In the genomic region with DNA sequence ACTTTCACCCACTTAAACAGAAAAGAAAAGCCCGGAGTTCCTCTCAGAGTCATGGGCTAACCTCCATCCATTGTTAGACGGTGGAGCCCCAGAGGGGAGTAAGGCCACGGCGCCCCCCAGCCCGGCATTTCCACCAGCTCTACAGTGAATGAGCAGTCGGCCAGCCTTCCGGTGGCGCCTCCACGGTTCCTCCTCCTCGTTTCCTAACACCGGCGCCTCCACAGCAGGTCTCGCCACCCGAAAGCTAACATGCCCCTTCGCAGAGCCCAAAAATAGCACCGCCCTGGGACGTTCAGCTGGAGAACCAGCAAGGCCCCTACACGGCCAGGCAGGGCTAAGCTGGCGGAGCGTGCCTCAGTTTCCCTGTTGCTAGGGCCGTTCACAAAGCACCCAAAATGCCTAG, we compare ENCODE assay signal across 8 cellular contexts. TPM values are rescaled to one million over a fixed set of nuclear protein-coding genes. Genes with fewer than 3 reads are reported as not detected.
A peak's percentile ranks its signal among the peaks of the same experiment; 100 is the strongest.
DNase-seq lines count a peak whose midpoint lies in the region; ATAC-seq and TF ChIP-seq lines count a peak whose summit lies in the region.

No MANE protein-coding gene starts in this region.

- POLR2A ChIA-PET in activated CD8-positive, alpha-beta T cell treated with anti-CD3 and anti-CD28 coated beads for 36 hours (lab: Charles Lee) = interaction anchor here (0.7 to 1.6 kb wide), 5 partner anchors 9 to 38 kb away, joined by 3 to 5 read pairs (median 3); no protein-coding TSS in a partner anchor

- H3K9me3 ChIP-seq in mesenchymal stem cell (ENCODE audit: control insufficient read depth, low read length) = no peaks in the 10 kb centered on the region

- H3K79me1 ChIP-seq in mesenchymal stem cell (replicated peaks; ENCODE audit: low read length, poor library complexity, severe bottlenecking) = peaks cover 26% of the 10 kb centered on the region

- peak overlapping the region; percentile 37 to 98 for H3K23ac ChIP-seq in mesenchymal stem cell (ENCODE audit: low read length in 2 of 2)

- peak overlapping the region; percentile 94 for H3K9ac ChIP-seq in mesenchymal stem cell (ENCODE audit: low read length)

- H3K4me3 Mint-ChIP-seq in activated CD8-positive, alpha-beta T cell treated with anti-CD3 and anti-CD28 coated beads for 36 hours = peak overlapping the region; percentile 91

- WGBS in mesenchymal stem cell = under 1% methylated on average over 21 of the region's 21 CpGs

- H3K4me1 ChIP-seq in mesenchymal stem cell (ENCODE audit: control insufficient read depth, insufficient read depth, low read depth, low read length) = peaks cover 9% of the 10 kb centered on the region

- H3K36me3 Mint-ChIP-seq in activated CD8-positive, alpha-beta T cell treated with anti-CD3 and anti-CD28 coated beads for 36 hours (ENCODE audit: low read depth) = peaks cover 35% of the 10 kb centered on the region

- no peak overlapping the region for H2AK5ac ChIP-seq in mesenchymal stem cell (ENCODE audit: low read length, severe bottlenecking)

- no peak for TF ChIP-seq CTCF in activated CD8-positive, alpha-beta T cell treated with anti-CD3 and anti-CD28 coated beads for 36 hours (IDR thresholded peaks at IDR 0.05)

- H3K27me3 ChIP-seq in mesenchymal stem cell (ENCODE audit: control insufficient read depth in 1 of 2, insufficient read depth in 1 of 2, low read length in 2 of 2) = peaks cover 0 to 5% of the 10 kb centered on the region in 2 experiments

- peak overlapping the region; percentile 49 for H2BK15ac ChIP-seq in mesenchymal stem cell (ENCODE audit: low read depth, poor library complexity, severe bottlenecking)

- H2AFZ ChIP-seq in mesenchymal stem cell (ENCODE audit: low read depth, low read length) = peak overlapping the region; percentile 20

- H3K36me3 ChIP-seq in mesenchymal stem cell (ENCODE audit: control insufficient read depth in 1 of 2, insufficient read depth in 2 of 2, low read depth in 1 of 2, low read length in 2 of 2) = no peaks in the 10 kb centered on the region

- H3K27ac ChIP-seq in mesenchymal stem cell (ENCODE audit: low read length, poor library complexity, severe bottlenecking) = no peak overlapping the region

- H2BK5ac ChIP-seq in mesenchymal stem cell (ENCODE audit: low read depth, low read length, poor library complexity, severe bottlenecking) = no peak overlapping the region

- peak overlapping the region; percentile 82 for H4K8ac ChIP-seq in mesenchymal stem cell (ENCODE audit: low read length)

- peak overlapping the region; percentile 96 to 97 for H3K4ac ChIP-seq in mesenchymal stem cell (ENCODE audit: low read depth in 1 of 2, low read length in 2 of 2)

- peak overlapping the region; percentile 91 for H3K4me3 ChIP-seq in mesenchymal stem cell (ENCODE audit: insufficient read depth in 1 of 2, low read depth in 1 of 2, low read length in 2 of 2)

- DNase-seq in EH (ENCODE audit: low read depth) (peak; percentile 34), LoVo (ENCODE audit: low spot score) (peak; percentile 17), mesenchymal stem cell (peak; percentile 46), DMS114 treated with DMSO at 0.1 percent for 48 hours (lab: John Stamatoyannopoulos, UW; ENCODE audit: unreplicated experiment) (no peak)
- peak; percentile 57 for DNase-seq in activated CD8-positive, alpha-beta T cell treated with anti-CD3 and anti-CD28 coated beads for 36 hours
- peak; percentile 22 for DNase-seq in effector CD4-positive, alpha-beta T cell
- peak; percentile 27 for DNase-seq in stimulated activated CD8-positive, alpha-beta memory T cell treated with anti-CD3 and anti-CD28 coated beads, Interleukin-7, amount 100 ng/mL, for 24 hours (ENCODE audit: low read depth)

- H3K14ac ChIP-seq in mesenchymal stem cell (ENCODE audit: low read length in 2 of 2) = peak overlapping the region in 1 of 2 experiments; percentile 98

- peak overlapping the region; percentile 29 for H2BK120ac ChIP-seq in mesenchymal stem cell (ENCODE audit: low read depth, low read length)

- peaks cover 16% of the 10 kb centered on the region for H3K27me3 Mint-ChIP-seq in activated CD8-positive, alpha-beta T cell treated with anti-CD3 and anti-CD28 coated beads for 36 hours

- peaks cover 42% of the 10 kb centered on the region for H3K4me1 Mint-ChIP-seq in activated CD8-positive, alpha-beta T cell treated with anti-CD3 and anti-CD28 coated beads for 36 hours (ENCODE audit: low read depth)

- peak overlapping the region; percentile 86 to 99 for H3K18ac ChIP-seq in mesenchymal stem cell (ENCODE audit: low read depth in 1 of 2, low read length in 2 of 2)

- H2BK12ac ChIP-seq in mesenchymal stem cell (ENCODE audit: low read length in 2 of 2) = peak overlapping the region; percentile 34 to 59

- peak; percentile 13 for ATAC-seq in activated CD8-positive, alpha-beta T cell treated with anti-CD3 and anti-CD28 coated beads for 36 hours
- ATAC-seq in GM19463 (IDR thresholded peaks at IDR 0.05; ENCODE audit: unreplicated experiment) = no peak

- peak overlapping the region; percentile 97 for H3K4me2 ChIP-seq in mesenchymal stem cell (ENCODE audit: low read length, poor library complexity, severe bottlenecking)

- CTCF ChIA-PET in activated CD8-positive, alpha-beta T cell treated with anti-CD3 and anti-CD28 coated beads for 36 hours (lab: Charles Lee) = interaction anchor here (0.9 to 1.7 kb wide), 2 partner anchors 12 to 94 kb away, joined by 3 to 6 read pairs; no protein-coding TSS in a partner anchor

- intact Hi-C loops in activated CD8-positive, alpha-beta T cell treated with anti-CD3 and anti-CD28 coated beads for 36 hours (cut with micrococcal nuclease) = no loop called here

- H3K9me3 Mint-ChIP-seq in activated CD8-positive, alpha-beta T cell treated with anti-CD3 and anti-CD28 coated beads for 36 hours = no peaks in the 10 kb centered on the region

- peak overlapping the region; percentile 93 for H4K91ac ChIP-seq in mesenchymal stem cell (ENCODE audit: low read length)

- H3K27ac Mint-ChIP-seq in activated CD8-positive, alpha-beta T cell treated with anti-CD3 and anti-CD28 coated beads for 36 hours = peak overlapping the region; percentile 95

RNA-seq across cellular contexts. Expression of a gene that starts 0.9 kb away (rescaled TPM):
- 10 to 100 TPM; 27.0 to 39.3 TPM for total RNA-seq in activated CD8-positive, alpha-beta T cell treated with anti-CD3 and anti-CD28 coated beads for 36 hours
- polyA plus RNA-seq in mesenchymal stem cell (2013, experiment 1 of 2) = 126 TPM
- 132 TPM for polyA plus RNA-seq in mesenchymal stem cell (2013, experiment 2 of 2)
